Comparison of ENCODE assay signal across 1 cellular context in the genomic region with DNA sequence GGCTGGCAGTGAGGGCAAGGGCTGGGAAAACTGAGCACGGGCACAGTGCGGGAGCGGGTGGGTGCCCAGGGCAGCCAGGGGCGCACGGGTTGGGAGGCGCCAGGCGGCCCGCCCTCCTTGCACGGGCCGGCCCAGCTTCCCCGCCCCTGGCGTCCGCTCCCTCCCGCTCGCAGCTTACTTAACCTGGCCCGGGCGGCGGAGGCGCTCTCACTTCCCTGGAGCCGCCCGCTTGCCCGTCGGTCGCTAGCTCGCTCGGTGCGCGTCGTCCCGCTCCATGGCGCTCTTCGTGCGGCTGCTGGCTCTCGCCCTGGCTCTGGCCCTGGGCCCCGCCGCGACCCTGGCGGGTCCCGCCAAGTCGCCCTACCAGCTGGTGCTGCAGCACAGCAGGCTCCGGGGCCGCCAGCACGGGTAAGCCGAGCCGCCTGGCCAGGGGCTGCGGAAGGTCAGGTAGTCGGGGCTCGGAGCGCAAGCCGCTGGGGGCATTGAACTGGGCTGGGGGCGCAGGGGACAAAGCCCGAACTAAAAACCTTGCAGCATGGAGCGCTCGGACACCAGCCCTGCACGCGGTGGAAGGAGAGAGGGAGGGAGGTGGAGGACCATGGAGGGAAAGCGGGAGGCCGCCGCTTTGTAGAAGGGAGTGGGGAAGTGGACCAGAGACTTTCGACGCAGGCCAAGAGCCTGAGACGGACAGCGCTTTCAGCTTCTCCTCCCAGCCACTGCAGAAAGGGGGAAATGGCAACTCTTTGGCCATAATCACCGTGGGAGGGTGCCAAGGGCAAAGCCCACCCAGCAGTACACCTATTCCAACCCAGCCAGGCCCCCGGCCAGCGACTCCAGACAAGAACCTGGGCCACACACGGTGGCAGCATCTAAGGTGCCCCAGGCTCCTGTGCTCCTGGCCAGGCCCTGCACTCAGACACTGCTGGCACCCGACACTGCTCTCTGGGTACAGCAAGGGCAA.
TF ChIP-seq lines count a peak whose summit lies in the region.

Gene TGFBI, plus strand, starts transcription at position 207 of the 961 bp plus-strand sequence. Its CDS starts 68 bp downstream, at position 275.

TF ChIP-seq in HepG2, 621 proteins besides CTCF, POLR2A, EP300 and RAD21 (continued from another document and continues in another):
- 0 out of 2 replicates have a peak, but pooled peaks have one; percentile 14 for TF ChIP-seq PRDM10 (CRISPR knock-in tag; IDR thresholded peaks at IDR 0.05; ENCODE audit: low read depth)
- TF ChIP-seq ZNF446 (CRISPR knock-in tag; IDR thresholded peaks at IDR 0.05): no peak
- no peak for TF ChIP-seq PRMT3 (CRISPR knock-in tag; IDR thresholded peaks at IDR 0.05; ENCODE audit: borderline replicate concordance, low read depth)
- TF ChIP-seq ZNF749 (CRISPR knock-in tag; IDR thresholded peaks at IDR 0.05; ENCODE audit: borderline replicate concordance): peak; percentile 77; the same call in 1 of the 2 replicates
- peak; percentile 87 for TF ChIP-seq HIC2 (CRISPR knock-in tag; IDR thresholded peaks at IDR 0.05; ENCODE audit: low read depth)
- TF ChIP-seq ZNF543 (CRISPR knock-in tag; IDR thresholded peaks at IDR 0.05): peak; percentile 98
- TF ChIP-seq NFKBIZ (CRISPR knock-in tag; IDR thresholded peaks at IDR 0.05): no peak
- TF ChIP-seq U2AF2 (IDR thresholded peaks at IDR 0.05; ENCODE audit: low read depth, low read length): no peak
- no peak for TF ChIP-seq HDAC6 (IDR thresholded peaks at IDR 0.05; ENCODE audit: low read depth, low read length)
- TF ChIP-seq, protein P1, sequence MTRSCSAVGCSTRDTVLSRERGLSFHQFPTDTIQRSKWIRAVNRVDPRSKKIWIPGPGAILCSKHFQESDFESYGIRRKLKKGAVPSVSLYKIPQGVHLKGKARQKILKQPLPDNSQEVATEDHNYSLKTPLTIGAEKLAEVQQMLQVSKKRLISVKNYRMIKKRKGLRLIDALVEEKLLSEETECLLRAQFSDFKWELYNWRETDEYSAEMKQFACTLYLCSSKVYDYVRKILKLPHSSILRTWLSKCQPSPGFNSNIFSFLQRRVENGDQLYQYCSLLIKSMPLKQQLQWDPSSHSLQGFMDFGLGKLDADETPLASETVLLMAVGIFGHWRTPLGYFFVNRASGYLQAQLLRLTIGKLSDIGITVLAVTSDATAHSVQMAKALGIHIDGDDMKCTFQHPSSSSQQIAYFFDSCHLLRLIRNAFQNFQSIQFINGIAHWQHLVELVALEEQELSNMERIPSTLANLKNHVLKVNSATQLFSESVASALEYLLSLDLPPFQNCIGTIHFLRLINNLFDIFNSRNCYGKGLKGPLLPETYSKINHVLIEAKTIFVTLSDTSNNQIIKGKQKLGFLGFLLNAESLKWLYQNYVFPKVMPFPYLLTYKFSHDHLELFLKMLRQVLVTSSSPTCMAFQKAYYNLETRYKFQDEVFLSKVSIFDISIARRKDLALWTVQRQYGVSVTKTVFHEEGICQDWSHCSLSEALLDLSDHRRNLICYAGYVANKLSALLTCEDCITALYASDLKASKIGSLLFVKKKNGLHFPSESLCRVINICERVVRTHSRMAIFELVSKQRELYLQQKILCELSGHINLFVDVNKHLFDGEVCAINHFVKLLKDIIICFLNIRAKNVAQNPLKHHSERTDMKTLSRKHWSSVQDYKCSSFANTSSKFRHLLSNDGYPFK (CRISPR knock-in tag; IDR thresholded peaks at IDR 0.05; ENCODE audit: borderline replicate concordance): 0 out of 2 replicates have a peak, but pooled peaks have one; percentile 29
- no peak for TF ChIP-seq HCFC1 (IDR thresholded peaks at IDR 0.05; ENCODE audit: low read depth, low read length)
- TF ChIP-seq, protein P2, sequence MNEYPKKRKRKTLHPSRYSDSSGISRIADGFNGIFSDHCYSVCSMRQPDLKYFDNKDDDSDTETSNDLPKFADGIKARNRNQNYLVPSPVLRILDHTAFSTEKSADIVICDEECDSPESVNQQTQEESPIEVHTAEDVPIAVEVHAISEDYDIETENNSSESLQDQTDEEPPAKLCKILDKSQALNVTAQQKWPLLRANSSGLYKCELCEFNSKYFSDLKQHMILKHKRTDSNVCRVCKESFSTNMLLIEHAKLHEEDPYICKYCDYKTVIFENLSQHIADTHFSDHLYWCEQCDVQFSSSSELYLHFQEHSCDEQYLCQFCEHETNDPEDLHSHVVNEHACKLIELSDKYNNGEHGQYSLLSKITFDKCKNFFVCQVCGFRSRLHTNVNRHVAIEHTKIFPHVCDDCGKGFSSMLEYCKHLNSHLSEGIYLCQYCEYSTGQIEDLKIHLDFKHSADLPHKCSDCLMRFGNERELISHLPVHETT (CRISPR knock-in tag; conservative IDR thresholded peaks at IDR 0.05): no peak; the same call in 1 of the 2 replicates
- no peak for TF ChIP-seq CENPT (CRISPR knock-in tag; IDR thresholded peaks at IDR 0.05; ENCODE audit: low read depth)
- 0 out of 2 replicates have a peak, but pooled peaks have one; percentile 49 for TF ChIP-seq ZNF674 (CRISPR knock-in tag; IDR thresholded peaks at IDR 0.05; ENCODE audit: low read depth)
- TF ChIP-seq GTF2F1 (IDR thresholded peaks at IDR 0.05; ENCODE audit: low read length): no peak
- TF ChIP-seq NPAS2 (CRISPR knock-in tag; IDR thresholded peaks at IDR 0.05; ENCODE audit: borderline replicate concordance): no peak
- peak; percentile 54 for TF ChIP-seq ETV5 (CRISPR knock-in tag; IDR thresholded peaks at IDR 0.05; ENCODE audit: borderline replicate concordance)
- no peak for TF ChIP-seq STAT5B (CRISPR knock-in tag; IDR thresholded peaks at IDR 0.05)
- no peak for TF ChIP-seq MEF2D (CRISPR knock-in tag; IDR thresholded peaks at IDR 0.05)
- peak; percentile 88; the same call in 1 of the 2 replicates for TF ChIP-seq ARHGAP35 (CRISPR knock-in tag; IDR thresholded peaks at IDR 0.05; ENCODE audit: borderline replicate concordance)
- TF ChIP-seq ZFX (CRISPR knock-in tag; IDR thresholded peaks at IDR 0.05; ENCODE audit: low read depth): peak; percentile 83
- no peak; the same call in 1 of the 2 replicates for TF ChIP-seq CBFB (CRISPR knock-in tag; IDR thresholded peaks at IDR 0.05)
- peak; percentile 69; the same call in 1 of the 2 replicates for TF ChIP-seq TIGD3 (CRISPR knock-in tag; IDR thresholded peaks at IDR 0.05; ENCODE audit: borderline replicate concordance)
- TF ChIP-seq ZKSCAN8 (CRISPR knock-in tag; IDR thresholded peaks at IDR 0.05; ENCODE audit: borderline replicate concordance): peak; percentile 49; the same call in 1 of the 2 replicates
- no peak for TF ChIP-seq GLI4 (CRISPR knock-in tag; IDR thresholded peaks at IDR 0.05; ENCODE audit: borderline replicate concordance)
- TF ChIP-seq, protein P3, sequence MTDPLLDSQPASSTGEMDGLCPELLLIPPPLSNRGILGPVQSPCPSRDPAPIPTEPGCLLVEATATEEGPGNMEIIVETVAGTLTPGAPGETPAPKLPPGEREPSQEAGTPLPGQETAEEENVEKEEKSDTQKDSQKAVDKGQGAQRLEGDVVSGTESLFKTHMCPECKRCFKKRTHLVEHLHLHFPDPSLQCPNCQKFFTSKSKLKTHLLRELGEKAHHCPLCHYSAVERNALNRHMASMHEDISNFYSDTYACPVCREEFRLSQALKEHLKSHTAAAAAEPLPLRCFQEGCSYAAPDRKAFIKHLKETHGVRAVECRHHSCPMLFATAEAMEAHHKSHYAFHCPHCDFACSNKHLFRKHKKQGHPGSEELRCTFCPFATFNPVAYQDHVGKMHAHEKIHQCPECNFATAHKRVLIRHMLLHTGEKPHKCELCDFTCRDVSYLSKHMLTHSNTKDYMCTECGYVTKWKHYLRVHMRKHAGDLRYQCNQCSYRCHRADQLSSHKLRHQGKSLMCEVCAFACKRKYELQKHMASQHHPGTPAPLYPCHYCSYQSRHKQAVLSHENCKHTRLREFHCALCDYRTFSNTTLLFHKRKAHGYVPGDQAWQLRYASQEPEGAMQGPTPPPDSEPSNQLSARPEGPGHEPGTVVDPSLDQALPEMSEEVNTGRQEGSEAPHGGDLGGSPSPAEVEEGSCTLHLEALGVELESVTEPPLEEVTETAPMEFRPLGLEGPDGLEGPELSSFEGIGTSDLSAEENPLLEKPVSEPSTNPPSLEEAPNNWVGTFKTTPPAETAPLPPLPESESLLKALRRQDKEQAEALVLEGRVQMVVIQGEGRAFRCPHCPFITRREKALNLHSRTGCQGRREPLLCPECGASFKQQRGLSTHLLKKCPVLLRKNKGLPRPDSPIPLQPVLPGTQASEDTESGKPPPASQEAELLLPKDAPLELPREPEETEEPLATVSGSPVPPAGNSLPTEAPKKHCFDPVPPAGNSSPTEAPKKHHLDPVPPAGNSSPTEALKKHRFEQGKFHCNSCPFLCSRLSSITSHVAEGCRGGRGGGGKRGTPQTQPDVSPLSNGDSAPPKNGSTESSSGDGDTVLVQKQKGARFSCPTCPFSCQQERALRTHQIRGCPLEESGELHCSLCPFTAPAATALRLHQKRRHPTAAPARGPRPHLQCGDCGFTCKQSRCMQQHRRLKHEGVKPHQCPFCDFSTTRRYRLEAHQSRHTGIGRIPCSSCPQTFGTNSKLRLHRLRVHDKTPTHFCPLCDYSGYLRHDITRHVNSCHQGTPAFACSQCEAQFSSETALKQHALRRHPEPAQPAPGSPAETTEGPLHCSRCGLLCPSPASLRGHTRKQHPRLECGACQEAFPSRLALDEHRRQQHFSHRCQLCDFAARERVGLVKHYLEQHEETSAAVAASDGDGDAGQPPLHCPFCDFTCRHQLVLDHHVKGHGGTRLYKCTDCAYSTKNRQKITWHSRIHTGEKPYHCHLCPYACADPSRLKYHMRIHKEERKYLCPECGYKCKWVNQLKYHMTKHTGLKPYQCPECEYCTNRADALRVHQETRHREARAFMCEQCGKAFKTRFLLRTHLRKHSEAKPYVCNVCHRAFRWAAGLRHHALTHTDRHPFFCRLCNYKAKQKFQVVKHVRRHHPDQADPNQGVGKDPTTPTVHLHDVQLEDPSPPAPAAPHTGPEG (CRISPR knock-in tag; IDR thresholded peaks at IDR 0.05): peak; percentile 79
- 0 out of 2 replicates have a peak, but pooled peaks have one; percentile 41 for TF ChIP-seq ZNF121 (CRISPR knock-in tag; IDR thresholded peaks at IDR 0.05)
- no peak for TF ChIP-seq LBX2 (CRISPR knock-in tag; IDR thresholded peaks at IDR 0.05; ENCODE audit: borderline replicate concordance)
- TF ChIP-seq KDM2A (CRISPR knock-in tag; IDR thresholded peaks at IDR 0.05; ENCODE audit: borderline replicate concordance, low read depth): peak; percentile 90
- no peak for TF ChIP-seq NFIB (CRISPR knock-in tag; IDR thresholded peaks at IDR 0.05; ENCODE audit: borderline replicate concordance)
- TF ChIP-seq PAF1 (CRISPR knock-in tag; IDR thresholded peaks at IDR 0.05): no peak
- TF ChIP-seq, protein P4, sequence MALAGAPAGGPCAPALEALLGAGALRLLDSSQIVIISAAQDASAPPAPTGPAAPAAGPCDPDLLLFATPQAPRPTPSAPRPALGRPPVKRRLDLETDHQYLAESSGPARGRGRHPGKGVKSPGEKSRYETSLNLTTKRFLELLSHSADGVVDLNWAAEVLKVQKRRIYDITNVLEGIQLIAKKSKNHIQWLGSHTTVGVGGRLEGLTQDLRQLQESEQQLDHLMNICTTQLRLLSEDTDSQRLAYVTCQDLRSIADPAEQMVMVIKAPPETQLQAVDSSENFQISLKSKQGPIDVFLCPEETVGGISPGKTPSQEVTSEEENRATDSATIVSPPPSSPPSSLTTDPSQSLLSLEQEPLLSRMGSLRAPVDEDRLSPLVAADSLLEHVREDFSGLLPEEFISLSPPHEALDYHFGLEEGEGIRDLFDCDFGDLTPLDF (CRISPR knock-in tag; IDR thresholded peaks at IDR 0.05): peak; percentile 31; the same call in 1 of the 2 replicates
- no peak for TF ChIP-seq NR2F2 (IDR thresholded peaks at IDR 0.05; ENCODE audit: borderline replicate concordance, low read depth)
